ENCODE assay signal across 8 cellular contexts in the genomic region with DNA sequence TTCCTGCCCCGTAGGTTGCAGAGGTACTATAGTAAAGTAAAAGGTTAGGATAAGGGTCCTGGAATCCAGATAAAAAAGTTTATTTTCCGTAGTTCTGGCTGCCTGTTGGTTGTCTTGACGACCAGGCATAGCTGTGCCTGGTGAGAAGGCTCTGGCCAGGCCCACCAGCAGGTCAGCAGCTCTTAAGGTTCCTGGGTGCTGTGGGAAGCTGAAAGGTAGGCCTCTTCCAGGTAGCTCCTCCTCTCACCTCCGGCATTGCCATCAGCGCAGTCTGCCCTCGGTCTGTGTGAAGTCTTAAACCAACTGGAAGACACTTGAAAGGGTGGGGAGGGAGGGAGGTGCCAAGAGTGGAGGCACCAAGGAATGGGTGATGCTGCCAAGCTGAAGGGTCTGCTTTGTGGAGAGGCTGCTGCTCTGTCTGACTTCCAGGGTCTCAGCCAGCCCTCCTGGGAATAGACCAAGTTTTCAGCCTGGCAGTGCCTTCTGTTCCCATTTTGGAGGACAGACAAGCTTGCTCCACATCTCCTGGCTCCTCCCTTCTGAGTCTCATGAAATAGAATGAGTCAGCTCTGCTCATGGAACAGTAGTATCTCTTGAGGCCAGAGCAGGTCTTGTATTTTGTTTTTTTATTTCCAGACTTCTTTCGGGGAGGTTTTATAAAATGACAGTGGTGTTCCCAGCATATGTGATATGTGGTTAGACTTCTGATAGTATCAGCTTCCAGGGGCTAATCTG. TPM values are rescaled to one million over a fixed set of nuclear protein-coding genes. Genes with fewer than 3 reads are reported as not detected.
A peak's percentile ranks its signal among the peaks of the same experiment; 100 is the strongest.
DNase-seq lines count a peak whose midpoint lies in the region; ATAC-seq, FAIRE-seq and TF ChIP-seq lines count a peak whose summit lies in the region.

No MANE protein-coding gene starts in this region.

- H3K23ac ChIP-seq in neuronal stem cell (ENCODE audit: low read depth, low read length, poor library complexity) = no peak overlapping the region

- intact Hi-C loops in left ventricle myocardium inferior (cut with micrococcal nuclease) = no loop called here

- no peak overlapping the region for H3K14ac ChIP-seq in neuronal stem cell (ENCODE audit: low read length)

- H2AK5ac ChIP-seq in neuronal stem cell (ENCODE audit: low read depth, low read length) = no peak overlapping the region

- TF ChIP-seq CTCF in HFFc6 (IDR thresholded peaks at IDR 0.05) (no peak), left ventricle myocardium inferior (IDR thresholded peaks at IDR 0.05; ENCODE audit: borderline replicate concordance) (no peak)

- H3K4me1 Mint-ChIP-seq in HFFc6 (ENCODE audit: low read depth) = peaks cover 26% of the 10 kb centered on the region

- no peak overlapping the region for H4K91ac ChIP-seq in neuronal stem cell (ENCODE audit: low read depth, low read length, poor library complexity)

- peaks cover 32% of the 10 kb centered on the region for H3K4me1 ChIP-seq in left ventricle myocardium inferior
- peaks cover 8% of the 10 kb centered on the region in 2 donors for H3K4me1 ChIP-seq in small intestine (ENCODE audit: control insufficient read depth in 2 of 2, insufficient read depth in 1 of 2, low read depth in 1 of 2, low read length in 1 of 2)
- peaks cover 0 to 3% of the 10 kb centered on the region in 2 donors for H3K4me1 ChIP-seq in neuronal stem cell (ENCODE audit: control insufficient read depth in 2 of 2, insufficient read depth in 1 of 2, low read depth in 1 of 2, low read length in 2 of 2)

- no peak overlapping the region for H3K4me3 Mint-ChIP-seq in HFFc6

- no peak overlapping the region for H3K4me2 ChIP-seq in neuronal stem cell (ENCODE audit: insufficient read depth, low read length, poor library complexity, severe bottlenecking)

- no peak overlapping the region for H3K4ac ChIP-seq in neuronal stem cell (ENCODE audit: low read length)

- FAIRE-seq in small intestine (lab: Jason Lieb, UNC) = no peak
- no peak for FAIRE-seq in GM12891 (lab: Jason Lieb, UNC)

- H2BK120ac ChIP-seq in neuronal stem cell (ENCODE audit: low read depth, low read length) = no peak overlapping the region

- H3K36me3 ChIP-seq in left ventricle myocardium inferior = peaks cover 90% of the 10 kb centered on the region
- peaks cover 6 to 19% of the 10 kb centered on the region in 2 donors for H3K36me3 ChIP-seq in small intestine (ENCODE audit: control insufficient read depth in 2 of 2, insufficient read depth in 2 of 2, low read length in 2 of 2)
- peaks cover 61 to 96% of the 10 kb centered on the region in 2 donors for H3K36me3 ChIP-seq in neuronal stem cell (replicated peaks in 1 of 2; ENCODE audit: control insufficient read depth in 2 of 2, insufficient read depth in 2 of 2, low read length in 2 of 2)

- peak overlapping the region; percentile 55 for H3K27ac ChIP-seq in left ventricle myocardium inferior (replicated peaks)
- H3K27ac ChIP-seq in small intestine (ENCODE audit: low read depth in 1 of 2, low read length in 1 of 2) = peak overlapping the region; percentile 33 to 71
- no peak overlapping the region for H3K27ac ChIP-seq in neuronal stem cell (replicated peaks; ENCODE audit: low read length)

- H3K36me3 Mint-ChIP-seq in HFFc6 (ENCODE audit: low read depth) = peaks cover 55% of the 10 kb centered on the region

- H3K9me3 ChIP-seq in left ventricle myocardium inferior (replicated peaks) (no peaks in the 10 kb centered on the region), small intestine (ENCODE audit: control insufficient read depth, low read depth) (no peaks in the 10 kb centered on the region), neuronal stem cell (replicated peaks in 1 of 2; ENCODE audit: control insufficient read depth in 2 of 2, insufficient read depth in 1 of 2, low read depth in 1 of 2, low read length in 2 of 2) (no peaks in the 10 kb centered on the region)

- peak; percentile 67 for DNase-seq in HFFc6
- peak; percentile 90 for DNase-seq in amniotic epithelial cell (ENCODE audit: low read depth)
- no peak for DNase-seq in left ventricle myocardium inferior
- peak; percentile 53 for DNase-seq in small intestine
- DNase-seq in NCI-H2029 (lab: John Stamatoyannopoulos, UW) = no peak
- DNase-seq in GM12891 (ENCODE audit: insufficient read length, low spot score) = no peak
- DNase-seq in neuronal stem cell (ENCODE audit: low spot score) = no peak

- peak overlapping the region; percentile 43 for H3K27ac Mint-ChIP-seq in HFFc6

- H3K18ac ChIP-seq in neuronal stem cell (ENCODE audit: low read length) = no peak overlapping the region

- WGBS in small intestine, 3 donors = 32 to 58% (median 53%) methylated on average over 7 of the region's 7 CpGs
- no CpG with 5 or more reads among the region's 7 CpGs for WGBS in neuronal stem cell (ENCODE audit: extremely low coverage in 2 of 2, insufficient read length in 2 of 2, insufficient replicate concordance in 1 of 2), 2 donors

- no peak for ATAC-seq in GM18858 (IDR thresholded peaks at IDR 0.05; ENCODE audit: unreplicated experiment)

- H3K9ac ChIP-seq in neuronal stem cell (ENCODE audit: low read depth, low read length, poor library complexity) = no peak overlapping the region

- H2BK5ac ChIP-seq in neuronal stem cell (ENCODE audit: low read length) = no peak overlapping the region

- H2BK12ac ChIP-seq in neuronal stem cell (ENCODE audit: low read length) = no peak overlapping the region

- no peaks in the 10 kb centered on the region for H3K27me3 ChIP-seq in left ventricle myocardium inferior (ENCODE audit: low read depth)
- no peaks in the 10 kb centered on the region for H3K27me3 ChIP-seq in small intestine (ENCODE audit: control insufficient read depth in 2 of 2, insufficient read depth in 2 of 2, low read length in 2 of 2)
- no peaks in the 10 kb centered on the region for H3K27me3 ChIP-seq in neuronal stem cell (ENCODE audit: control insufficient read depth in 3 of 3, insufficient read depth in 3 of 3, low read depth in 1 of 3, low read length in 3 of 3)

- H3K9me3 Mint-ChIP-seq in HFFc6 = no peaks in the 10 kb centered on the region

- no peak overlapping the region for H2AFZ ChIP-seq in neuronal stem cell (ENCODE audit: low read length)

- peaks cover 4% of the 10 kb centered on the region for H3K79me1 ChIP-seq in neuronal stem cell (ENCODE audit: low read depth, low read length)

- 0 out of 2 replicates have a peak, but pooled peaks cover 2% of the 10 kb centered on the region for H3K27me3 Mint-ChIP-seq in HFFc6 (ENCODE audit: insufficient read depth)

- no peak overlapping the region for H3K4me3 ChIP-seq in left ventricle myocardium inferior
- no peak overlapping the region for H3K4me3 ChIP-seq in small intestine (ENCODE audit: low read depth in 1 of 2, low read length in 2 of 2)
- H3K4me3 ChIP-seq in neuronal stem cell (ENCODE audit: low read length in 2 of 2) = no peak overlapping the region

- TF ChIP-seq POLR2A in GM12891 (IDR thresholded peaks at IDR 0.05; ENCODE audit: low read depth, low read length) = no peak

- H2BK15ac ChIP-seq in neuronal stem cell (ENCODE audit: low read length) = no peak overlapping the region

- no peak overlapping the region for H4K8ac ChIP-seq in neuronal stem cell (ENCODE audit: low read depth, low read length)

TF ChIP-seq in GM12891, 5 proteins besides CTCF, POLR2A, EP300 and RAD21:
- TF ChIP-seq POLR2AphosphoS5 (IDR thresholded peaks at IDR 0.05; ENCODE audit: low read depth, low read length) (no peak), PAX5 (IDR thresholded peaks at IDR 0.05; ENCODE audit: insufficient read depth, low read length, severe bottlenecking) (no peak), TAF1 (IDR thresholded peaks at IDR 0.05; ENCODE audit: low read depth, low read length) (no peak), POU2F2 (IDR thresholded peaks at IDR 0.05; ENCODE audit: low read depth, low read length) (no peak), SPI1 (IDR thresholded peaks at IDR 0.05; ENCODE audit: low read depth, low read length) (no peak)

RNA-seq across cellular contexts. Expression of a gene that starts 5.2 kb away (rescaled TPM):
- total RNA-seq in HFFc6 (2021; fragmentation: NEBNext Ultra II Directional; extraction: Animal tissue kit (Norgen Biotek cat#: 25700)) = 1 to 10 TPM in 5 of 6 experiments, under 1 TPM in 1; 0.99 to 2.4 (median 2.0) TPM
- 93.8 TPM for total RNA-seq in left ventricle myocardium inferior
- 100 to 1,000 TPM in 2 of 3 donors, 10 to 100 TPM in 1; 99.4 to 359 (median 270) TPM for polyA plus RNA-seq in small intestine
- polyA plus RNA-seq in GM12891 (2012; ENCODE audit: low read depth, missing spikeins) = 16.9 TPM
- 2.0 TPM for polyA plus RNA-seq in neuronal stem cell (2013, experiment 1 of 2)
- 2.2 TPM for polyA plus RNA-seq in neuronal stem cell (2013, experiment 2 of 2)

RNA-seq across cellular contexts. Expression of a gene that starts 10.1 kb away (rescaled TPM):
- 10 to 100 TPM; 32.9 to 39.5 (median 34.4) TPM for total RNA-seq in HFFc6 (2021; fragmentation: NEBNext Ultra II Directional; extraction: Animal tissue kit (Norgen Biotek cat#: 25700))
- 11.5 TPM for total RNA-seq in left ventricle myocardium inferior
- 10 to 100 TPM in 1 of 3 donors, 1 to 10 TPM in 2; 6.9 to 19.1 (median 8.6) TPM for polyA plus RNA-seq in small intestine
- polyA plus RNA-seq in GM12891 (2012; ENCODE audit: low read depth, missing spikeins) = 16.4 TPM
- polyA plus RNA-seq in neuronal stem cell (2013, experiment 1 of 2) = 41.3 TPM
- polyA plus RNA-seq in neuronal stem cell (2013, experiment 2 of 2) = 43.0 TPM

RNA-seq across cellular contexts. Expression of a gene that starts 33.5 kb away (rescaled TPM):
- total RNA-seq in HFFc6 (2021; fragmentation: NEBNext Ultra II Directional; extraction: Animal tissue kit (Norgen Biotek cat#: 25700)) = 100 to 1,000 TPM; 195 to 241 (median 209) TPM
- total RNA-seq in left ventricle myocardium inferior = 120 TPM
- 100 to 1,000 TPM in 1 of 3 donors, 10 to 100 TPM in 1, 1 to 10 TPM in 1; 9.7 to 228 (median 14.3) TPM for polyA plus RNA-seq in small intestine
- 32.9 TPM for polyA plus RNA-seq in GM12891 (2012; ENCODE audit: low read depth, missing spikeins)
- polyA plus RNA-seq in neuronal stem cell (2013, experiment 1 of 2) = 57.0 TPM
- polyA plus RNA-seq in neuronal stem cell (2013, experiment 2 of 2) = 60.7 TPM

Comparison
In these comparisons a context has a peak if more than half of its experiments do, and no peak if none do; other contexts are left out.
1. DNase-seq: peak in HFFc6 (single experiment), amniotic epithelial cell (single experiment) and small intestine (single experiment); none in left ventricle myocardium inferior (single experiment), NCI-H2029 (single experiment), GM12891 (single experiment) and neuronal stem cell (single experiment).
2. RNA of a gene that starts 5.2 kb away (total RNA-seq): 93.8 TPM in left ventricle myocardium inferior (single experiment); 0.99 to 2.4 TPM in HFFc6; every median in the first group is over 10 times any median in the second.